1 cellular context compared by ENCODE assay signal in the genomic region with DNA sequence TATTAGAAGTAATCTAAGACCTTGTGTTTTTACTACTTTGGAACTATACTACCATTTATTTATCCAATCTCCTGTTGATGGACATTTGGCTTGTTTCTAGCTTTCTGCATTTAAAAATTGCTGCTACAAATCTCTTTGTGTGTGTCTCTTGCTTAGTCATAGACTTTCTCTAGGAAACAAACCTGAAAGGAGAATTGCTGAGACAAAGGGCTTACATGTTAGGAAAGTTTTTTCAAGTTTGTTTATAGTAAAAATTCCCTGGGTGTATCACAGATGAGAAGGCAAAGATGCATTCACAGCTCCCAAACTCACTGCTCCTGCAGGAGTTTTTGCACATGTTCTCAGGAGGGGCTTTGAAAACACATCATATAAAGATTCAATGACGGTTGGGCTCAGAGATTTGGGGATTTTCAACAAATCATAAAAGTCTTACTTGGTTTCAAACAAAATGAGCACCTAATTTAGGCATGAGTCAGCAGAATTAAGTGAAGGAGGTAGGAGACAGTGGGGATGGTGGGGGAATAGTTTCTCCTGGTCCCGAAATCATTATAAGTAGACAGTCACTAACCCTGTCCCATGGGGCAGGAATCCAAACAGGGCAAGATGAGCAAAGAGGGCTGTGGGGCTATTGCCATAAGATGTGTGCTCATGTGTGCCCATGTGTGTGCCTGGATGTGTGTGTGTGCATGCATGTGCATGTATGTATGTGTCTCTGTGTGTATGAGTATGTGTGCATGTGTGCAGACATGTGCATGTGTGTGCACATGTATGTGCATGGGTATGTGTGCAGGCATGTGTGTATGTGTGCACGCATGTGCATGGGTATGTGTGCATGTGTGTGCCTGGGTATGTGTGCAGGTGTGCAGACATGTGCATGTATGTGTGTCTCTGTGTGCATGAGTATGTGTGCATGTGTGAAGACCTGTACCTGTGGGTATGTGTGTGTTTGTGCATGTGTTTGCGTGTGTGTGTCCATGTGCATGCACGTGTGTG.
TF ChIP-seq lines count a peak whose summit lies in the region.

No MANE protein-coding gene starts in this region.

TF ChIP-seq in HEK293, 187 proteins besides CTCF, POLR2A, EP300 and RAD21 (continued from another document):
- no peak for TF ChIP-seq ZBTB49 (tag by site-specific recombination; IDR thresholded peaks at IDR 0.05; ENCODE audit: low read depth)
- no peak for TF ChIP-seq SP2 (tag by site-specific recombination; IDR thresholded peaks at IDR 0.05)
- TF ChIP-seq ZNF23 (tag by site-specific recombination; IDR thresholded peaks at IDR 0.05; ENCODE audit: borderline replicate concordance): no peak
- TF ChIP-seq ZBTB17 (tag by site-specific recombination; IDR thresholded peaks at IDR 0.05): no peak
- TF ChIP-seq ZNF521 (tag by site-specific recombination; IDR thresholded peaks at IDR 0.05): no peak
- TF ChIP-seq, protein P1, sequence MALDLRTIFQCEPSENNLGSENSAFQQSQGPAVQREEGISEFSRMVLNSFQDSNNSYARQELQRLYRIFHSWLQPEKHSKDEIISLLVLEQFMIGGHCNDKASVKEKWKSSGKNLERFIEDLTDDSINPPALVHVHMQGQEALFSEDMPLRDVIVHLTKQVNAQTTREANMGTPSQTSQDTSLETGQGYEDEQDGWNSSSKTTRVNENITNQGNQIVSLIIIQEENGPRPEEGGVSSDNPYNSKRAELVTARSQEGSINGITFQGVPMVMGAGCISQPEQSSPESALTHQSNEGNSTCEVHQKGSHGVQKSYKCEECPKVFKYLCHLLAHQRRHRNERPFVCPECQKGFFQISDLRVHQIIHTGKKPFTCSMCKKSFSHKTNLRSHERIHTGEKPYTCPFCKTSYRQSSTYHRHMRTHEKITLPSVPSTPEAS (tag by site-specific recombination; IDR thresholded peaks at IDR 0.05): 0 out of 2 replicates have a peak, but pooled peaks have one; percentile 10
- no peak for TF ChIP-seq MEIS1 (CRISPR knock-in tag; IDR thresholded peaks at IDR 0.05; ENCODE audit: borderline replicate concordance)
